Comparison of ENCODE assay signal across 9 cellular contexts in genomic region chr4:140595065-140595464, GRCh38. TPM values are rescaled to one million over a fixed set of nuclear protein-coding genes. Genes with fewer than 3 reads are reported as not detected.
DNase-seq lines count a peak whose midpoint lies in the region; FAIRE-seq and TF ChIP-seq lines count a peak whose summit lies in the region.
"Had no signal": no experiment of that assay in that cellular context is flagged by ENCODE, and none has a peak within 500 bp of the region (broad histone marks: within the 10 kb centered on the region; RNA-seq: fewer than 3 reads in every experiment).

No MANE protein-coding gene starts in this region.

- DNase-seq in SHP77 (lab: John Stamatoyannopoulos, UW) (peak; percentile 9 to 12), SHP77 treated with DMSO at 0.1 percent for 48 hours (lab: John Stamatoyannopoulos, UW) (no peak), HTR-8/SVneo (ENCODE audit: insufficient read length, low spot score) (no peak), astrocyte of the spinal cord (ENCODE audit: low read depth, low spot score) (no peak), lung microvascular endothelial cell (ENCODE audit: low read depth in 2 of 2) (peak; percentile 23 to 71), AML-193 (lab: John Stamatoyannopoulos, UW) (no peak), NOMO-1 treated with DMSO at 0.1 percent for 48 hours (lab: John Stamatoyannopoulos, UW; ENCODE audit: unreplicated experiment) (no peak), superior temporal gyrus (ENCODE audit: extremely low spot score) (no peak)

- in situ Hi-C loops in astrocyte of the spinal cord (cut with HindIII; ENCODE audit: low sequenced_read_pairs) = no loop called here

- TF ChIP-seq CTCF in astrocyte of the spinal cord (IDR thresholded peaks at IDR 0.05; ENCODE audit: low read depth, low read length) = peak; percentile 54

- peak; percentile 13 for FAIRE-seq in HTR-8/SVneo (lab: Jason Lieb, UNC)

- no peak overlapping the region for H3K4me3 ChIP-seq in astrocyte of the spinal cord (ENCODE audit: low read depth, low read length)
- H3K4me3 ChIP-seq: skin epidermis had no signal

RNA-seq across cellular contexts. Expression of gene UCP1, which starts 26.3 kb away (rescaled TPM):
- not detected in 2 replicates for total RNA-seq in lung microvascular endothelial cell

Comparison
In these comparisons a context has a peak if more than half of its experiments do, and no peak if none do; other contexts are left out.
1. DNase-seq: peak in SHP77 (2 of 2) and lung microvascular endothelial cell (2 of 2); none in SHP77 treated with DMSO at 0.1 percent for 48 hours (single experiment), HTR-8/SVneo (single experiment), astrocyte of the spinal cord (single experiment), AML-193 (0 of 2), NOMO-1 treated with DMSO at 0.1 percent for 48 hours (single experiment) and superior temporal gyrus (single experiment).